18 cellular contexts compared by ENCODE assay signal in the genomic region with DNA sequence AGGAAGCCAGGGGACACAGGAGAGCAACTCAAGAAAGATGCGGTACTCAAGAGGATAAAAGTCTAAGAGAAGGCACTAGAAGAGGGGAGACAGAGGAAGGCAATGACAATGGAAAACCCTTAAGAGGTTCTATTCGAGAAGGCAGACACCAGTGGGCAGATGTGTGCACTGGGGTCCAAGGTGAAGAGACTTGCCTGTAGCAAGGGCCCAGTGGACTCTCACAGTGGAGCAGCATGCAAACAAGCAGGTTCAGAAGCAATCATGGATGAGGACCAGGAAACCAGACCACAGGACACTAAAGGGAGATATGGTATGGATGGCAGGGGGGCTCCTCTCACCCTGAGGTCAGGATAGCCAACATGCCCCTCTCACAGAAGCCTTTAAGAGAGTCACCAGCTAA. TPM values are rescaled to one million over a fixed set of nuclear protein-coding genes. Genes with fewer than 3 reads are reported as not detected.
DNase-seq lines count a peak whose midpoint lies in the region; ATAC-seq and TF ChIP-seq lines count a peak whose summit lies in the region.
"Had no signal": no experiment of that assay in that cellular context is flagged by ENCODE, and none has a peak within 500 bp of the region (broad histone marks: within the 10 kb centered on the region; RNA-seq: fewer than 3 reads in every experiment).

No MANE protein-coding gene starts in this region.

- no peaks in the 10 kb centered on the region for H3K9me3 ChIP-seq in CD4-positive, CD25-positive, alpha-beta regulatory T cell (ENCODE audit: control insufficient read depth in 2 of 2, low read length in 2 of 2)
- H3K9me3 ChIP-seq in hepatocyte (ENCODE audit: low read depth): no peaks in the 10 kb centered on the region

- peaks cover 20% of the 10 kb centered on the region for H3K27me3 ChIP-seq in CD4-positive, CD25-positive, alpha-beta regulatory T cell (ENCODE audit: control insufficient read depth, insufficient read depth, low read length)
- H3K27me3 ChIP-seq in hepatocyte (peaks cover 44% of the 10 kb centered on the region), rectal smooth muscle tissue (ENCODE audit: control insufficient read depth, insufficient read depth, low read length) (no peaks in the 10 kb centered on the region)

- no peaks in the 10 kb centered on the region for H3K9me2 ChIP-seq in hepatocyte (replicated peaks; ENCODE audit: insufficient read depth)

- H3K4me3 ChIP-seq in CD4-positive, CD25-positive, alpha-beta regulatory T cell (ENCODE audit: low read depth, low read length): no peak overlapping the region
- H3K4me3 ChIP-seq in hepatocyte (no peak overlapping the region), rectal smooth muscle tissue (ENCODE audit: low read length) (peak overlapping the region; percentile 59)
- H3K4me3 ChIP-seq: smooth muscle cell had no signal

- no peaks in the 10 kb centered on the region for H3K79me2 ChIP-seq in hepatocyte

- ATAC-seq in CD4-positive, CD25-positive, alpha-beta regulatory T cell (ENCODE audit: low read depth in 2 of 2): no peak
- no peak for ATAC-seq in activated B cell treated with CpG ODN at 0.5 μM for 24 hours (ENCODE audit: low read depth)
- no peak for ATAC-seq in WTC11
- ATAC-seq: HCT116; Panc1; stimulated activated naive B cell treated with anti-CD40 and anti-IgM and Interleukin-4, amounts not matched to agents 10 μg/mL and 1 μg/mL and 100 μg/mL, for 72 hours had no signal

- no peaks in the 10 kb centered on the region for H3K36me3 ChIP-seq in CD4-positive, CD25-positive, alpha-beta regulatory T cell (ENCODE audit: control insufficient read depth, insufficient read depth, low read length)
- H3K36me3 ChIP-seq in hepatocyte (replicated peaks; ENCODE audit: insufficient read depth, low read depth): no peaks in the 10 kb centered on the region
- no peaks in the 10 kb centered on the region for H3K36me3 ChIP-seq in rectal smooth muscle tissue (ENCODE audit: control insufficient read depth, insufficient read depth, low read length)

- H4K20me1 ChIP-seq in hepatocyte (ENCODE audit: insufficient read depth, poor library complexity, severe bottlenecking): no peaks in the 10 kb centered on the region

- H3K9me3 Mint-ChIP-seq in CD4-positive, CD25-positive, alpha-beta regulatory T cell: peaks cover 0 to 2% (median 0%) of the 10 kb centered on the region in 7 donors
- H3K9me3 Mint-ChIP-seq in activated B cell treated with CpG ODN at 0.5 μM for 24 hours (no peaks in the 10 kb centered on the region), WTC11 (no peaks in the 10 kb centered on the region)
- H3K9me3 Mint-ChIP-seq: stimulated activated naive B cell treated with anti-CD40 and anti-IgM and Interleukin-4, amounts not matched to agents 10 μg/mL and 1 μg/mL and 100 μg/mL, for 72 hours had no signal

- no peaks in the 10 kb centered on the region for H3K36me3 Mint-ChIP-seq in CD4-positive, CD25-positive, alpha-beta regulatory T cell
- H3K36me3 Mint-ChIP-seq in activated B cell treated with CpG ODN at 0.5 μM for 24 hours (ENCODE audit: low read depth) (no peaks in the 10 kb centered on the region), WTC11 (no peaks in the 10 kb centered on the region)
- H3K36me3 Mint-ChIP-seq: stimulated activated naive B cell treated with anti-CD40 and anti-IgM and Interleukin-4, amounts not matched to agents 10 μg/mL and 1 μg/mL and 100 μg/mL, for 72 hours had no signal

- H3K27me3 Mint-ChIP-seq in CD4-positive, CD25-positive, alpha-beta regulatory T cell: peaks cover 52% of the 10 kb centered on the region
- H3K27me3 Mint-ChIP-seq in activated B cell treated with CpG ODN at 0.5 μM for 24 hours: peaks cover 47% of the 10 kb centered on the region
- H3K27me3 Mint-ChIP-seq in WTC11 (ENCODE audit: low read depth): peaks cover 39% of the 10 kb centered on the region

- 89% methylated on average over 2 of the region's 2 CpGs for WGBS in hepatocyte (ENCODE audit: low lambda C conversion rate, missing lambda C conversion rate)

- peak overlapping the region; percentile 59 to 78 (median 66) for H3K4me3 Mint-ChIP-seq in CD4-positive, CD25-positive, alpha-beta regulatory T cell
- H3K4me3 Mint-ChIP-seq in activated B cell treated with CpG ODN at 0.5 μM for 24 hours (peak overlapping the region; percentile 29), WTC11 (no peak overlapping the region)

- POLR2A ChIA-PET in activated B cell treated with CpG ODN at 0.5 μM for 24 hours (lab: Charles Lee): no interaction called here
- POLR2A ChIA-PET in WTC11 (lab: Charles Lee): no interaction called here

- no peak overlapping the region for H3K27ac Mint-ChIP-seq in CD4-positive, CD25-positive, alpha-beta regulatory T cell
- H3K27ac Mint-ChIP-seq in activated B cell treated with CpG ODN at 0.5 μM for 24 hours (no peak overlapping the region), WTC11 (no peak overlapping the region)
- H3K27ac Mint-ChIP-seq: stimulated activated naive B cell treated with anti-CD40 and anti-IgM and Interleukin-4, amounts not matched to agents 10 μg/mL and 1 μg/mL and 100 μg/mL, for 72 hours had no signal

- TF ChIP-seq CTCF in activated B cell treated with CpG ODN at 0.5 μM for 24 hours (IDR thresholded peaks at IDR 0.05): no peak
- TF ChIP-seq CTCF in hepatocyte (IDR thresholded peaks at IDR 0.05; ENCODE audit: poor library complexity): no peak
- TF ChIP-seq CTCF in WTC11 (IDR thresholded peaks at IDR 0.05): no peak

- H3K4me1 Mint-ChIP-seq in CD4-positive, CD25-positive, alpha-beta regulatory T cell: peaks cover 0 to 14% (median 3%) of the 10 kb centered on the region in 4 donors
- H3K4me1 Mint-ChIP-seq in activated B cell treated with CpG ODN at 0.5 μM for 24 hours: peaks cover 7% of the 10 kb centered on the region
- H3K4me1 Mint-ChIP-seq in WTC11: peaks cover 13% of the 10 kb centered on the region

- DNase-seq in CD4-positive, CD25-positive, alpha-beta regulatory T cell: no peak
- no peak for DNase-seq in activated B cell treated with CpG ODN at 0.5 μM for 24 hours
- DNase-seq in hepatocyte (ENCODE audit: low spot score): no peak
- DNase-seq in NCI-H446 (lab: John Stamatoyannopoulos, UW): no peak
- DNase-seq in NCI-H2029 treated with DMSO at 0.1 percent for 48 hours (lab: John Stamatoyannopoulos, UW): no peak
- no peak for DNase-seq in WTC11 (ENCODE audit: low spot score)
- DNase-seq in NCI-H128 (lab: John Stamatoyannopoulos, UW; ENCODE audit: unreplicated experiment): no peak
- DNase-seq: activated CD4-positive, CD25-positive, alpha-beta regulatory T cell; MM.1S; NCI-H2081; NCI-H774; occipital lobe; stimulated activated naive B cell treated with anti-CD40 and anti-IgM and Interleukin-4, amounts not matched to agents 10 μg/mL and 1 μg/mL and 100 μg/mL, for 72 hours; SW 1271 had no signal

- no peak overlapping the region for H2AFZ ChIP-seq in hepatocyte

- intact Hi-C loops in activated B cell treated with CpG ODN at 0.5 μM for 24 hours (cut with micrococcal nuclease): loop anchor here (5.0 kb wide), 2 partner anchors 41 to 111 kb away; no protein-coding TSS in a partner anchor

- peak overlapping the region; percentile 68 for H3K9ac ChIP-seq in rectal smooth muscle tissue (ENCODE audit: low read length)

- peak overlapping the region; percentile 60 for H3K4me2 ChIP-seq in hepatocyte
- H3K4me2 ChIP-seq: smooth muscle cell had no signal

- no peak overlapping the region for H3K27ac ChIP-seq in CD4-positive, CD25-positive, alpha-beta regulatory T cell (ENCODE audit: insufficient read depth, low read length, poor library complexity, severe bottlenecking)
- H3K27ac ChIP-seq in hepatocyte (no peak overlapping the region), rectal smooth muscle tissue (ENCODE audit: low read depth, low read length) (peak overlapping the region; percentile 65)

- H3K4me1 ChIP-seq in CD4-positive, CD25-positive, alpha-beta regulatory T cell (ENCODE audit: control insufficient read depth, insufficient read depth, low read length, poor library complexity, severe bottlenecking): peaks cover 14% of the 10 kb centered on the region
- peaks cover 11% of the 10 kb centered on the region for H3K4me1 ChIP-seq in hepatocyte (ENCODE audit: insufficient read depth)
- peaks cover 3% of the 10 kb centered on the region for H3K4me1 ChIP-seq in rectal smooth muscle tissue (ENCODE audit: control insufficient read depth, insufficient read depth, low read length)

- CTCF ChIA-PET in activated B cell treated with CpG ODN at 0.5 μM for 24 hours (lab: Charles Lee) (interaction anchor here (1.1 to 1.5 kb wide), 2 partner anchors 96 to 277 kb away, joined by 3 read pairs; no protein-coding TSS in a partner anchor), WTC11 (lab: Charles Lee) (interaction anchor here (0.9 to 3.6 kb wide), 5 partner anchors 14 to 126 kb away, joined by 3 to 46 read pairs (median 4); no protein-coding TSS in a partner anchor)

TF ChIP-seq in WTC11, 78 proteins besides CTCF, POLR2A, EP300 and RAD21:
- TF ChIP-seq, protein P1, sequence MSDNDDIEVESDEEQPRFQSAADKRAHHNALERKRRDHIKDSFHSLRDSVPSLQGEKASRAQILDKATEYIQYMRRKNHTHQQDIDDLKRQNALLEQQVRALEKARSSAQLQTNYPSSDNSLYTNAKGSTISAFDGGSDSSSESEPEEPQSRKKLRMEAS (CRISPR knock-in tag; IDR thresholded peaks at IDR 0.05): no peak
- TF ChIP-seq, protein P2, sequence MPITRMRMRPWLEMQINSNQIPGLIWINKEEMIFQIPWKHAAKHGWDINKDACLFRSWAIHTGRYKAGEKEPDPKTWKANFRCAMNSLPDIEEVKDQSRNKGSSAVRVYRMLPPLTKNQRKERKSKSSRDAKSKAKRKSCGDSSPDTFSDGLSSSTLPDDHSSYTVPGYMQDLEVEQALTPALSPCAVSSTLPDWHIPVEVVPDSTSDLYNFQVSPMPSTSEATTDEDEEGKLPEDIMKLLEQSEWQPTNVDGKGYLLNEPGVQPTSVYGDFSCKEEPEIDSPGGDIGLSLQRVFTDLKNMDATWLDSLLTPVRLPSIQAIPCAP (CRISPR knock-in tag; IDR thresholded peaks at IDR 0.05): no peak
- no peak for TF ChIP-seq MYBL2 (CRISPR knock-in tag; IDR thresholded peaks at IDR 0.05)
- no peak for TF ChIP-seq ZNF232 (CRISPR knock-in tag; IDR thresholded peaks at IDR 0.05)
- no peak for TF ChIP-seq MXD4 (CRISPR knock-in tag; IDR thresholded peaks at IDR 0.05; ENCODE audit: borderline replicate concordance)

RNA-seq across cellular contexts. Expression of a gene that starts 2.7 kb away (rescaled TPM):
- not detected for total RNA-seq in CD4-positive, CD25-positive, alpha-beta regulatory T cell
- under 1 TPM in 2 of 4 donors, not detected in 2; 0.08 to 0.15 TPM for polyA plus RNA-seq in CD4-positive, CD25-positive, alpha-beta regulatory T cell
- not detected in 2 replicates for total RNA-seq in activated B cell treated with CpG ODN at 0.5 μM for 24 hours
- total RNA-seq in hepatocyte: 3.1 and 5.3 TPM in 2 replicates
- 2.1 and 4.7 TPM in 2 replicates for polyA plus RNA-seq in hepatocyte
- total RNA-seq in WTC11 (2021): 23.5 to 28.6 TPM (median 26.8 TPM) in 3 replicates
